Comparison of ENCODE assay signal across 7 cellular contexts in the genomic region with DNA sequence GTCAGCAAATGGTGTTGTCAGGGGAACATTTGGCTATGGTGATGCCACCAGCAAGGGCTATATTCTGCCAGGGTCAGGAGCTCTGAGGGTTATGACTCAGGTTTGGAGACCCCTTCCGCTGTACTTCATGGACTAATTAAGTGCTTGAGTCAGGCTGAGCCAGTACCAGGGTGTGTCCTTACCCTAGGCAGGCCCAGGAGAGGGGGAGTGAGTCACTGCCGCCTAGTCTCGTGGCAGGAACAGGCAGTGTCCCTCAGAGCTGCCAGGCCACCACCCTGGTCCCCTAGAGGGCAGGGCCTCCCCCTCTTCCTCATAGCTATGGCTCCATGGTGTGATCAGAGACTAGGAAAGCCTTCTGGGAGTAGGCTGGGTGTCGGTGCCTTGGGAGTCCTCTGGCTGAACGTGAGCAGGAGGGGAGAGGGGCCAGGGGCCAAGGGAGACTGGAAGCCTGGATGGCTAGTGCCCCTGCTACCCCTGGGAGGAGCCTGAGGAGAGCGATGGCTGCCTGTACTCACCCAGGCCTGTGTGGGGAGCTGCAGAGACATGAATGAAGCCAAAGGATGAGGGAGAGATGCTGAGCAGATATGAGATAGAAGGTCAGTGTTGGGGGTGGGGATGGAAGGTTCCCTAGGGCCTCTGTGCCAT. TPM values are rescaled to one million over a fixed set of nuclear protein-coding genes. Genes with fewer than 3 reads are reported as not detected.
DNase-seq lines count a peak whose midpoint lies in the region; ATAC-seq and TF ChIP-seq lines count a peak whose summit lies in the region.
"Had no signal": no experiment of that assay in that cellular context is flagged by ENCODE, and none has a peak within 500 bp of the region (broad histone marks: within the 10 kb centered on the region; RNA-seq: fewer than 3 reads in every experiment).

No MANE protein-coding gene starts in this region.

- intact Hi-C loops in CD4-positive, alpha-beta T cell (cut with DNase I, micrococcal nuclease): no loop called here
- intact Hi-C loops in dorsolateral prefrontal cortex (cut with DNase I): no loop called here
- intact Hi-C loops in sciatic nerve (cut with DNase I): loop anchor here (10.0 kb wide), 1 partner anchor 757 kb away; a partner anchor contains a TSS

- H3K4me3 ChIP-seq in dorsolateral prefrontal cortex: no peak overlapping the region
- H3K4me3 ChIP-seq: SK-N-MC had no signal

- no peak overlapping the region for H3K4me3 Mint-ChIP-seq in CD4-positive, alpha-beta T cell

- H3K27me3 ChIP-seq in CD4-positive, alpha-beta T cell (ENCODE audit: control insufficient read depth, insufficient read depth, low read length): no peaks in the 10 kb centered on the region
- H3K27me3 ChIP-seq in dorsolateral prefrontal cortex: no peaks in the 10 kb centered on the region

- H3K36me3 Mint-ChIP-seq in CD4-positive, alpha-beta T cell (ENCODE audit: low read depth): peaks cover 16% of the 10 kb centered on the region

- no peak for DNase-seq in CD4-positive, alpha-beta T cell
- peak; percentile 95 for DNase-seq in M059J (ENCODE audit: low read depth)
- DNase-seq in dorsolateral prefrontal cortex: peak in 7 of 10 donors; percentile 54 to 72 (median 59)
- DNase-seq in sciatic nerve (ENCODE audit: low spot score): no peak
- no peak for DNase-seq in NCI-H187 treated with DMSO at 0.1 percent for 48 hours (lab: John Stamatoyannopoulos, UW)
- no peak for DNase-seq in activated gamma-delta T cell treated with Interleukin-2 at 50 U/mL for 16 hours

- H3K9me3 Mint-ChIP-seq in CD4-positive, alpha-beta T cell: no peaks in the 10 kb centered on the region

- TF ChIP-seq CTCF in CD4-positive, alpha-beta T cell (IDR thresholded peaks at IDR 0.05): no peak
- peak in 54 of 56 donors; percentile 18 to 69 (median 49) for TF ChIP-seq CTCF in dorsolateral prefrontal cortex (IDR thresholded peaks at IDR 0.05 in 54 of 56, conservative IDR thresholded peaks at IDR 0.05 in 2 of 56; ENCODE audit: low read depth in 1 of 56, partially characterized antibody in 56 of 56)

- peak; percentile 13 for ATAC-seq in CD4-positive, alpha-beta T cell (ENCODE audit: poor library complexity)
- peak; percentile 21 for ATAC-seq in sciatic nerve

- CTCF ChIA-PET in CD4-positive, alpha-beta T cell (lab: Charles Lee): interaction anchor here (1.5 to 2.4 kb wide), 2 partner anchors 12 to 25 kb away, joined by 6 to 8 read pairs; no protein-coding TSS in a partner anchor

- no peaks in the 10 kb centered on the region for H3K9me3 ChIP-seq in CD4-positive, alpha-beta T cell (ENCODE audit: control insufficient read depth, low read length)

- H3K27me3 Mint-ChIP-seq in CD4-positive, alpha-beta T cell: no peaks in the 10 kb centered on the region

- no peak overlapping the region for H3K27ac ChIP-seq in CD4-positive, alpha-beta T cell (ENCODE audit: low read depth, low read length)
- peak overlapping the region in 1 of 59 donors; percentile 37 for H3K27ac ChIP-seq in dorsolateral prefrontal cortex
- H3K27ac ChIP-seq: SK-N-MC had no signal

- peak overlapping the region; percentile 70 for H3K27ac Mint-ChIP-seq in CD4-positive, alpha-beta T cell

- POLR2A ChIA-PET in CD4-positive, alpha-beta T cell (lab: Charles Lee): interaction anchor here (3.4 kb wide), 1 partner anchor 9 kb away, joined by 10 read pairs; no protein-coding TSS in a partner anchor

- H3K4me1 Mint-ChIP-seq in CD4-positive, alpha-beta T cell (ENCODE audit: low read depth): peaks cover 89% of the 10 kb centered on the region

RNA-seq across cellular contexts. Expression of a gene that starts 10.6 kb away (rescaled TPM):
- 10 to 100 TPM; 16.4 to 16.6 TPM for total RNA-seq in CD4-positive, alpha-beta T cell
- total RNA-seq in M059J (2014; rRNA removed; shearing (Covaris generic)): 40.0 and 46.4 TPM in 2 replicates
- 10 to 100 TPM in 107 of 120 experiments, 1 to 10 TPM in 13; 6.3 to 30.7 (median 13.1) TPM for total RNA-seq in dorsolateral prefrontal cortex
- total RNA-seq in sciatic nerve: 19.5 TPM

RNA-seq across cellular contexts. Expression of a gene that starts 16.0 kb away (rescaled TPM):
- total RNA-seq in CD4-positive, alpha-beta T cell: 1 to 10 TPM; 3.5 to 3.7 TPM
- total RNA-seq in M059J (2014; rRNA removed; shearing (Covaris generic)): 0.81 and 0.99 TPM in 2 replicates
- 1 to 10 TPM in 67 of 120 experiments, under 1 TPM in 53; 0.15 to 7.8 (median 1.1) TPM for total RNA-seq in dorsolateral prefrontal cortex
- 10.6 TPM for total RNA-seq in sciatic nerve

RNA-seq across cellular contexts. Expression of a gene that starts 47.2 kb away (rescaled TPM):
- total RNA-seq in CD4-positive, alpha-beta T cell: 1 to 10 TPM in 1 of 2 experiments, under 1 TPM in 1; 0.93 to 1.1 TPM
- 0.52 and 1.0 TPM in 2 replicates for total RNA-seq in M059J (2014; rRNA removed; shearing (Covaris generic))
- 100 to 1,000 TPM in 74 of 120 experiments, 10 to 100 TPM in 46; 58.3 to 141 (median 105) TPM for total RNA-seq in dorsolateral prefrontal cortex
- total RNA-seq in sciatic nerve: 6.2 TPM

RNA-seq across cellular contexts. Expression of a gene that starts 58.2 kb away (rescaled TPM):
- total RNA-seq in CD4-positive, alpha-beta T cell: 10 to 100 TPM; 12.4 to 14.6 TPM
- total RNA-seq in M059J (2014; rRNA removed; shearing (Covaris generic)): 5.5 and 7.3 TPM in 2 replicates
- 10 to 100 TPM in 115 of 120 experiments, 1 to 10 TPM in 5; 8.6 to 22.8 (median 14.2) TPM for total RNA-seq in dorsolateral prefrontal cortex
- total RNA-seq in sciatic nerve: 21.3 TPM

RNA-seq across cellular contexts. Expression of a gene that starts 60.0 kb away (rescaled TPM):
- total RNA-seq in CD4-positive, alpha-beta T cell: 1 to 10 TPM; 3.9 to 5.2 TPM
- total RNA-seq in M059J (2014; rRNA removed; shearing (Covaris generic)): 0.05 and 2.7 TPM in 2 replicates
- total RNA-seq in dorsolateral prefrontal cortex: 10 to 100 TPM; 22.0 to 50.0 (median 37.9) TPM
- 16.1 TPM for total RNA-seq in sciatic nerve

Comparison
In these comparisons a context has a peak if more than half of its experiments do, and no peak if none do; other contexts are left out.
1. DNase-seq: peak in M059J (single experiment) and dorsolateral prefrontal cortex (7 of 10); none in CD4-positive, alpha-beta T cell (0 of 10), sciatic nerve (single experiment), NCI-H187 treated with DMSO at 0.1 percent for 48 hours (single experiment) and activated gamma-delta T cell treated with Interleukin-2 at 50 U/mL for 16 hours (single experiment).